1 cellular context compared by ENCODE assay signal in the genomic region with DNA sequence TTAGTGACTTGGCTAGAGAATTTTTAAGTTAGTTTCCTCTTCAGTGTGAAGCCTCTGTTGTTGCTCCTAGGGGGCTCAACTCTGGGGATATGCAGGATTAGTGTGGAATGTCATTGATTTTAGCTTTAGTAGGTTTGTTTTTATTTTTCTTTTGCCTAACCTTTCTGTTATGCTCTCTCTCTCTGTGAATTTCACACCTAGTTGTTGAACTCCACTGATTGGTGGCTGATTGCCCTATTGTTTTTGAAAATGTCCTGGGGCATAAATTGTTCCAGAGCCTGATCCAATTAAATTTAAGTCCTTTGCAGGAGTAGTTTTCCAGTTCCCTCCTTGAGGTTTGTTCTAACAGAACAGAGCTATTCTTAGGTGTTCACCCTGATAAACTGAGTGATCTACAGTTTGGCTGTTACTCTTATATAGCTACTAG.
TF ChIP-seq lines count a peak whose summit lies in the region.

No MANE protein-coding gene starts in this region.

TF ChIP-seq in HCT116, 20 proteins besides CTCF, POLR2A, EP300 and RAD21 (continued from another document):
- TF ChIP-seq, protein P1, sequence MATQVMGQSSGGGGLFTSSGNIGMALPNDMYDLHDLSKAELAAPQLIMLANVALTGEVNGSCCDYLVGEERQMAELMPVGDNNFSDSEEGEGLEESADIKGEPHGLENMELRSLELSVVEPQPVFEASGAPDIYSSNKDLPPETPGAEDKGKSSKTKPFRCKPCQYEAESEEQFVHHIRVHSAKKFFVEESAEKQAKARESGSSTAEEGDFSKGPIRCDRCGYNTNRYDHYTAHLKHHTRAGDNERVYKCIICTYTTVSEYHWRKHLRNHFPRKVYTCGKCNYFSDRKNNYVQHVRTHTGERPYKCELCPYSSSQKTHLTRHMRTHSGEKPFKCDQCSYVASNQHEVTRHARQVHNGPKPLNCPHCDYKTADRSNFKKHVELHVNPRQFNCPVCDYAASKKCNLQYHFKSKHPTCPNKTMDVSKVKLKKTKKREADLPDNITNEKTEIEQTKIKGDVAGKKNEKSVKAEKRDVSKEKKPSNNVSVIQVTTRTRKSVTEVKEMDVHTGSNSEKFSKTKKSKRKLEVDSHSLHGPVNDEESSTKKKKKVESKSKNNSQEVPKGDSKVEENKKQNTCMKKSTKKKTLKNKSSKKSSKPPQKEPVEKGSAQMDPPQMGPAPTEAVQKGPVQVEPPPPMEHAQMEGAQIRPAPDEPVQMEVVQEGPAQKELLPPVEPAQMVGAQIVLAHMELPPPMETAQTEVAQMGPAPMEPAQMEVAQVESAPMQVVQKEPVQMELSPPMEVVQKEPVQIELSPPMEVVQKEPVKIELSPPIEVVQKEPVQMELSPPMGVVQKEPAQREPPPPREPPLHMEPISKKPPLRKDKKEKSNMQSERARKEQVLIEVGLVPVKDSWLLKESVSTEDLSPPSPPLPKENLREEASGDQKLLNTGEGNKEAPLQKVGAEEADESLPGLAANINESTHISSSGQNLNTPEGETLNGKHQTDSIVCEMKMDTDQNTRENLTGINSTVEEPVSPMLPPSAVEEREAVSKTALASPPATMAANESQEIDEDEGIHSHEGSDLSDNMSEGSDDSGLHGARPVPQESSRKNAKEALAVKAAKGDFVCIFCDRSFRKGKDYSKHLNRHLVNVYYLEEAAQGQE (IDR thresholded peaks at IDR 0.05; ENCODE audit: low read depth) = no peak
- TF ChIP-seq EGR1 (IDR thresholded peaks at IDR 0.05; ENCODE audit: low read depth) = no peak
- TF ChIP-seq SIN3A (IDR thresholded peaks at IDR 0.05; ENCODE audit: low read depth) = no peak
- TF ChIP-seq CBX3 (IDR thresholded peaks at IDR 0.05; ENCODE audit: low read depth) = no peak
- TF ChIP-seq SRF (IDR thresholded peaks at IDR 0.05; ENCODE audit: low read depth) = no peak
